20 cellular contexts compared by ENCODE assay signal in the genomic region with DNA sequence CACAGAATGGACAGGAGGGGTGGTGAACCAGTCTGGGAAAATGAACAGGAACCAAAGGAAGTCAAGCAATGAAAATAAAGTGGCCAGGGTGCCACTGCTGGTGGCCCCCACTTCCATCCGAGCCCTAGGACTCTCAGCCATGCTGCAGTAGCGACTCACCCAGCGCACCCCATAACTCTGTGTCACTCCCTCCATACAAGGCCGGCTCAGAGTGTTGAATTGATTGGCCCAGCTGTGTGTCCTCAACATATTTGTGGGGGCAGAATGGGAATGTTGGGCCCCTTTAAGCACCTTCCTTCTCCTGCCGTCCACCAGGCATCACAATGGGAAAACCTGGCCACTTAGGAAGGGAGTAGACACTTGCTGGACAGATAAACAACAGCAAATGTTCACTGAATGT.
DNase-seq lines count a peak whose midpoint lies in the region; ATAC-seq, FAIRE-seq and TF ChIP-seq lines count a peak whose summit lies in the region.
"Had no signal": no experiment of that assay in that cellular context is flagged by ENCODE, and none has a peak within 500 bp of the region (broad histone marks: within the 10 kb centered on the region; RNA-seq: fewer than 3 reads in every experiment).

No MANE protein-coding gene starts in this region.

- no peaks in the 10 kb centered on the region for H3K36me3 ChIP-seq in H1 (ENCODE audit: control insufficient read depth in 2 of 4, insufficient read depth in 4 of 4, low read length in 3 of 4)
- H3K36me3 ChIP-seq: BLaER1 treated with 17β-estradiol and CSF1 and Interleukin-3, amounts not matched to agents 10 nM and 100 nM had no signal

- H3K23ac ChIP-seq in H1 (ENCODE audit: insufficient read length) = no peak overlapping the region

- no peaks in the 10 kb centered on the region for H3K23me2 ChIP-seq in H1 (ENCODE audit: low read depth, low read length)

- TF ChIP-seq POLR2A in H1 (IDR thresholded peaks at IDR 0.05; ENCODE audit: control extremely low read depth in 1 of 2, low read depth in 2 of 2, low read length in 2 of 2) = no peak

- no peak overlapping the region for H3K4me2 ChIP-seq in H1 (ENCODE audit: insufficient read depth in 1 of 2, low read depth in 2 of 2, low read length in 2 of 2)
- H3K4me2 ChIP-seq: A549; BLaER1 treated with 17β-estradiol and CSF1 and Interleukin-3, amounts not matched to agents 10 nM and 100 nM had no signal

- no peak for TF ChIP-seq CTCF in H1 (IDR thresholded peaks at IDR 0.05; ENCODE audit: control extremely low read depth in 1 of 3, insufficient read depth in 1 of 3, low read depth in 1 of 3, low read length in 3 of 3)

- H3K4me3 ChIP-seq in H1 (ENCODE audit: extremely low read depth in 1 of 4, insufficient read depth in 2 of 4, low read depth in 3 of 4, low read length in 4 of 4) = no peak overlapping the region
- H3K4me3 ChIP-seq: A549; BLaER1 treated with 17β-estradiol and CSF1 and Interleukin-3, amounts not matched to agents 10 nM and 100 nM had no signal

- no peak overlapping the region for H2BK120ac ChIP-seq in H1 (replicated peaks; ENCODE audit: low read depth, low read length)

- H4K8ac ChIP-seq in H1 (ENCODE audit: extremely low read depth, insufficient read depth, low read length) = no peak overlapping the region

- H4K91ac ChIP-seq in H1 (replicated peaks; ENCODE audit: insufficient read length, low read length) = peak overlapping the region; percentile 6

- no peaks in the 10 kb centered on the region; a peak in 1 of 7 replicates for H3K27me3 ChIP-seq in H1 (replicated peaks in 1 of 4; ENCODE audit: control insufficient read depth in 3 of 4, extremely low read depth in 1 of 4, insufficient read depth in 3 of 4, low read length in 3 of 4)
- H3K27me3 ChIP-seq: BLaER1 treated with 17β-estradiol and CSF1 and Interleukin-3, amounts not matched to agents 10 nM and 100 nM had no signal

- POLR2A ChIA-PET in H1 (lab: Charles Lee; ENCODE audit: partially characterized antibody) = interaction anchor here (1.4 kb wide), 1 partner anchor 7 kb away, joined by 4 read pairs; no protein-coding TSS in a partner anchor

- peak overlapping the region; percentile 13; the same call in 1 of the 2 replicates for H2BK20ac ChIP-seq in H1 (ENCODE audit: low read length)

- H3K4me1 ChIP-seq in H1 (replicated peaks in 1 of 4; ENCODE audit: control insufficient read depth in 3 of 4, insufficient read depth in 4 of 4, low read length in 3 of 4) = peaks cover 9 to 11% (median 9%) of the 10 kb centered on the region in 4 experiments
- H3K4me1 ChIP-seq: A549; BLaER1 treated with 17β-estradiol and CSF1 and Interleukin-3, amounts not matched to agents 10 nM and 100 nM had no signal

- no peak overlapping the region for H2BK5ac ChIP-seq in H1 (ENCODE audit: low read depth, low read length)

- no peak for FAIRE-seq in H1 (lab: Jason Lieb, UNC)
- peak; percentile 20 for FAIRE-seq in urothelium cell line (lab: Jason Lieb, UNC)
- FAIRE-seq: A549, D721Med, G401.6, GM12891 had no signal

- no peak for TF ChIP-seq EP300 in H1 (IDR thresholded peaks at IDR 0.05; ENCODE audit: borderline replicate concordance in 1 of 2, low read depth in 2 of 2, low read length in 2 of 2)

- H3K9me3 ChIP-seq in H1 (ENCODE audit: insufficient read depth in 2 of 2, low read depth in 1 of 2, low read length in 1 of 2) = peaks cover 0 to 2% of the 10 kb centered on the region in 2 experiments; a peak in 1 of 4 replicates
- H3K9me3 ChIP-seq: A549, Caco-2 had no signal

- no peak overlapping the region for H2BK12ac ChIP-seq in H1 (ENCODE audit: low read depth, low read length)

- H3K18ac ChIP-seq in H1 (ENCODE audit: extremely low read depth, low read length) = no peak overlapping the region

- no peak overlapping the region for H3K9ac ChIP-seq in H1 (replicated peaks in 1 of 4; ENCODE audit: extremely low read depth in 1 of 4, low read depth in 3 of 4, low read length in 3 of 4)
- H3K9ac ChIP-seq: BLaER1 treated with 17β-estradiol and CSF1 and Interleukin-3, amounts not matched to agents 10 nM and 100 nM had no signal

- no peak overlapping the region for H2AFZ ChIP-seq in H1 (ENCODE audit: low read length)

- no peaks in the 10 kb centered on the region for H3K79me2 ChIP-seq in H1 (ENCODE audit: control insufficient read depth in 1 of 2, insufficient read depth in 2 of 2, low read length in 2 of 2)

- H4K20me1 ChIP-seq in H1 (replicated peaks in 1 of 2; ENCODE audit: control insufficient read depth in 1 of 2, insufficient read depth in 2 of 2, low read length in 2 of 2) = no peaks in the 10 kb centered on the region
- H4K20me1 ChIP-seq: BLaER1 treated with 17β-estradiol and CSF1 and Interleukin-3, amounts not matched to agents 10 nM and 100 nM had no signal

- ATAC-seq in GM18907 (IDR thresholded peaks at IDR 0.05; ENCODE audit: unreplicated experiment) = no peak
- ATAC-seq: A549; CD8-positive, alpha-beta T cell had no signal

- peak overlapping the region; percentile 53; the same call in 1 of the 2 replicates for H2BK15ac ChIP-seq in H1 (ENCODE audit: low read length)

- peak; percentile 19 for DNase-seq in activated effector memory CD4-positive, alpha-beta T cell treated with anti-CD3 and anti-CD28 coated beads, Interleukin-2, amount 50 U/mL, for 16 hours
- DNase-seq in activated effector memory CD4-positive, alpha-beta T cell treated with Interleukin-2 at 50 U/mL for 16 hours = no peak
- DNase-seq in H1 (ENCODE audit: low read depth in 1 of 2, low spot score in 2 of 2) = no peak
- no peak for DNase-seq in urothelium cell line (ENCODE audit: low spot score)
- DNase-seq in activated naive CD4-positive, alpha-beta T cell treated with Interleukin-2 at 50 U/mL for 16 hours = no peak
- DNase-seq: AML-193; Caco-2; Calu3; CD4-positive, alpha-beta T cell; CD8-positive, alpha-beta T cell; DMS79 treated with DMSO at 0.1 percent for 48 hours; GF-D8 had no signal

- no peak overlapping the region for H2AK5ac ChIP-seq in H1 (ENCODE audit: low read depth, low read length)

- H3K79me1 ChIP-seq in H1 (ENCODE audit: low read depth, low read length) = no peaks in the 10 kb centered on the region

- WGBS in H1 (ENCODE audit: extremely low coverage in 1 of 2, insufficient coverage in 1 of 2, insufficient read length in 1 of 2, insufficient replicate concordance in 2 of 2, low coverage in 1 of 2, low lambda C conversion rate in 2 of 2, missing lambda C conversion rate in 1 of 2), 2 experiments = 95% methylated on average over 5 of the region's 5 CpGs; no CpG with 5 or more reads in 1 of the 2 experiments

- H4K5ac ChIP-seq in H1 (ENCODE audit: insufficient read length, low read depth, low read length) = no peak overlapping the region

- CTCF ChIA-PET in H1 (lab: Charles Lee; ENCODE audit: partially characterized antibody) = no interaction called here

- no peak for TF ChIP-seq RAD21 in H1 (IDR thresholded peaks at IDR 0.05 in 1 of 2, conservative IDR thresholded peaks at IDR 0.05 in 1 of 2; ENCODE audit: low read depth in 2 of 2, low read length in 2 of 2)

- H3K14ac ChIP-seq in H1 (ENCODE audit: insufficient read length) = no peak overlapping the region

- no peak overlapping the region for H3K27ac ChIP-seq in H1 (ENCODE audit: low read depth, low read length)
- H3K27ac ChIP-seq: 22Rv1; BLaER1 treated with 17β-estradiol and CSF1 and Interleukin-3, amounts not matched to agents 10 nM and 100 nM; C4-2B had no signal

- H3K4ac ChIP-seq in H1 (replicated peaks; ENCODE audit: insufficient read length, low read depth, low read length) = no peak overlapping the region

- no peak overlapping the region for H3K56ac ChIP-seq in H1 (replicated peaks; ENCODE audit: insufficient read length, low read depth, low read length)

TF ChIP-seq in H1, 55 proteins besides CTCF, POLR2A, EP300 and RAD21:
- TF ChIP-seq BRCA1 (IDR thresholded peaks at IDR 0.05; ENCODE audit: low read depth, low read length) = no peak
- no peak for TF ChIP-seq GTF2F1 (IDR thresholded peaks at IDR 0.05; ENCODE audit: borderline replicate concordance, low read depth, low read length)
- TF ChIP-seq BCL11A (IDR thresholded peaks at IDR 0.05; ENCODE audit: low read depth in 2 of 2, low read length in 2 of 2) = no peak
- no peak for TF ChIP-seq YY1 (IDR thresholded peaks at IDR 0.05; ENCODE audit: low read depth, low read length)
- no peak for TF ChIP-seq ZNF274 (IDR thresholded peaks at IDR 0.05; ENCODE audit: borderline replicate concordance, extremely low read depth, low read length)
- no peak for TF ChIP-seq TCF12 (IDR thresholded peaks at IDR 0.05; ENCODE audit: low read depth, low read length)
